Comparison of ENCODE assay signal across 16 cellular contexts in the genomic region with DNA sequence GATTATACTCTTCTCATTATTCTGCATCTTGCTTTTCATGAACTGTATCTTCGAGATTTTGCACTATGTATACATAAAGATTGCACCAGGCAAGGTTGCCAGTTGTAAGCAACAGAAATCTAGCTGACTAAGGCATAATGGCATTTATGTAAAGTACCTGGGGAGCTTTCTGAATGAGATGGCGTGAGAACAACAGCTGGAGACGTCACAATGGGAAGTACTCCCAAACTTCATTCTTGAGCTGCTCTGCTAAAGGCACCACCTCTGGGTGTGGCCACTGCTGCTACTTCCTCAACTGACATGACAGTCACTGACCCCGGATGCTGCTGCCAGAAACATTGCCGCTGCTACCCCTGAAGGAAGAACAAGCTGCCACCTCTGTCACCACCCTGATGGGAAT.
"Had no signal": no experiment of that assay in that cellular context is flagged by ENCODE, and none has a peak within 500 bp of the region (broad histone marks: within the 10 kb centered on the region; RNA-seq: fewer than 3 reads in every experiment).

No MANE protein-coding gene starts in this region.

- H3K27ac Mint-ChIP-seq: activated naive CD4-positive, alpha-beta T cell treated with anti-CD3 and anti-CD28 coated beads, Interleukin-2, amount 50 U/mL, for 72 hours; brain; dendritic cell treated with granulocyte-macrophage colony-stimulating factor and Interleukin-4, amounts not matched to agents 40 ng/mL and 50 ng/mL, for 4 days; effector memory CD8-positive, alpha-beta T cell; nephron progenitor cell; stimulated activated naive B cell treated with anti-CD40 and anti-IgM and Interleukin-4, amounts not matched to agents 10 μg/mL and 1 μg/mL and 100 μg/mL, for 72 hours had no signal

- H3K9me3 Mint-ChIP-seq: dendritic cell treated with granulocyte-macrophage colony-stimulating factor and Interleukin-4, amounts not matched to agents 40 ng/mL and 50 ng/mL, for 4 days had no signal

- DNase-seq: activated CD4-positive, alpha-beta T cell treated with anti-CD3 and anti-CD28 coated beads for 1 hour; activated CD4-positive, alpha-beta T cell treated with anti-CD3 and anti-CD28 coated beads, Interleukin-2, amount 50 U/mL, for 48 hours; activated effector memory CD4-positive, alpha-beta T cell treated with anti-CD3 and anti-CD28 coated beads, Interleukin-2, amount 50 U/mL, for 16 hours; activated T-cell treated with anti-CD3 and anti-CD28 coated beads, Interleukin-2, amount 50 U/mL, for 4 hours; amniotic stem cell; cerebellar nuclear complex; effector memory CD8-positive, alpha-beta T cell; mammary epithelial cell; nephron progenitor cell; sigmoid colon; stimulated activated CD4-positive, alpha-beta T cell treated with anti-CD3 and anti-CD28 coated beads, Interleukin-2, amount 100 ng/mL, for 24 hours; stimulated activated naive B cell treated with anti-CD40 and anti-IgM and Interleukin-4, amounts not matched to agents 10 μg/mL and 1 μg/mL and 100 μg/mL, for 72 hours had no signal

- H3K27me3 ChIP-seq: sigmoid colon, tibial nerve had no signal

- H3K27ac ChIP-seq: sigmoid colon, tibial nerve had no signal

- H3K4me3 Mint-ChIP-seq: activated T-cell treated with anti-CD3 and anti-CD28 coated beads, Interleukin-2, amount 50 U/mL, for 4 hours; brain; dendritic cell treated with granulocyte-macrophage colony-stimulating factor and Interleukin-4, amounts not matched to agents 40 ng/mL and 50 ng/mL, for 4 days; effector memory CD8-positive, alpha-beta T cell; nephron progenitor cell; stimulated activated naive B cell treated with anti-CD40 and anti-IgM and Interleukin-4, amounts not matched to agents 10 μg/mL and 1 μg/mL and 100 μg/mL, for 72 hours had no signal

- H3K9me3 ChIP-seq: tibial nerve had no signal

- H3K4me1 Mint-ChIP-seq: stimulated activated naive B cell treated with anti-CD40 and anti-IgM and Interleukin-4, amounts not matched to agents 10 μg/mL and 1 μg/mL and 100 μg/mL, for 72 hours had no signal

- H3K4me1 ChIP-seq: tibial nerve had no signal

- H3K4me3 ChIP-seq: sigmoid colon, tibial nerve had no signal

- H3K36me3 Mint-ChIP-seq: brain; stimulated activated naive B cell treated with anti-CD40 and anti-IgM and Interleukin-4, amounts not matched to agents 10 μg/mL and 1 μg/mL and 100 μg/mL, for 72 hours had no signal

- H3K36me3 ChIP-seq: sigmoid colon, tibial nerve had no signal

- H3K27me3 Mint-ChIP-seq: dendritic cell treated with granulocyte-macrophage colony-stimulating factor and Interleukin-4, amounts not matched to agents 40 ng/mL and 50 ng/mL, for 4 days; effector memory CD8-positive, alpha-beta T cell; stimulated activated naive B cell treated with anti-CD40 and anti-IgM and Interleukin-4, amounts not matched to agents 10 μg/mL and 1 μg/mL and 100 μg/mL, for 72 hours had no signal
